29 cellular contexts compared by ENCODE assay signal in genomic region chr10:82251222-82251977, GRCh38.
"Had no signal": no experiment of that assay in that cellular context is flagged by ENCODE, and none has a peak within 500 bp of the region (broad histone marks: within the 10 kb centered on the region; RNA-seq: fewer than 3 reads in every experiment).

No MANE protein-coding gene starts in this region.

- FAIRE-seq: colon, endometrium, kidney had no signal

- DNase-seq: activated CD4-positive, alpha-beta memory T cell treated with anti-CD3 and anti-CD28 coated beads for 36 hours; activated CD4-positive, alpha-beta T cell treated with anti-CD3 and anti-CD28 coated beads, Interleukin-2, amount 10 ng/mL, durations not matched to agents 24 days and 14 days; activated CD4-positive, CD25-positive, alpha-beta regulatory T cell treated with anti-CD3 and anti-CD28 coated beads, Interleukin-2, amount 50 U/mL, for 72 hours; activated CD8-positive, alpha-beta memory T cell treated with anti-CD3 and anti-CD28 coated beads, Interleukin-2, amount 50 U/mL, for 4 hours; activated effector memory CD4-positive, alpha-beta T cell treated with anti-CD3 and anti-CD28 coated beads, Interleukin-2, amount 50 U/mL, for 16 hours; activated naive CD4-positive, alpha-beta T cell treated with anti-CD3 and anti-CD28 coated beads for 36 hours; activated naive CD8-positive, alpha-beta T cell treated with anti-CD3 and anti-CD28 coated beads for 36 hours; activated T-cell treated with anti-CD3 and anti-CD28 coated beads, Interleukin-2, amount 50 U/mL, for 1 hour; adrenal gland; aorta; dermis blood vessel endothelial cell; effector CD4-positive, alpha-beta T cell; esophagus squamous epithelium; foreskin melanocyte; heart right ventricle; immature natural killer cell; kidney; left colon; naive B cell; posterior cingulate gyrus; right lobe of liver; stimulated activated CD4-positive, alpha-beta T cell treated with anti-CD3 and anti-CD28 coated beads, Interleukin-2, amount 100 ng/mL, for 48 hours; stimulated activated naive CD4-positive, alpha-beta T cell treated with Interleukin-2 at 50 U/mL for 16 hours; WERI-Rb-1 had no signal

- H3K4me1 ChIP-seq: adrenal gland, esophagus squamous epithelium, heart right ventricle, right lobe of liver, tibial nerve had no signal

- ATAC-seq: heart right ventricle, left colon had no signal

- H3K27me3 ChIP-seq: adrenal gland, body of pancreas, esophagus squamous epithelium, heart right ventricle, right lobe of liver had no signal

- H3K36me3 ChIP-seq: adrenal gland, esophagus squamous epithelium, heart right ventricle, right lobe of liver, tibial nerve, WERI-Rb-1 had no signal

- H3K27ac ChIP-seq: adrenal gland, body of pancreas, epithelial cell of prostate, esophagus squamous epithelium, heart right ventricle, right lobe of liver, tibial nerve, WERI-Rb-1 had no signal

- H3K9me3 ChIP-seq: adrenal gland, body of pancreas, esophagus squamous epithelium, heart right ventricle, right lobe of liver, tibial nerve had no signal

- H3K4me3 ChIP-seq: adrenal gland, body of pancreas, esophagus squamous epithelium, heart right ventricle, right lobe of liver, tibial nerve had no signal
